Comparison of ENCODE assay signal across 9 cellular contexts in genomic region chr2:113084249-113085000, GRCh38. TPM values are rescaled to one million over a fixed set of nuclear protein-coding genes. Genes with fewer than 3 reads are reported as not detected.
DNase-seq lines count a peak whose midpoint lies in the region; ATAC-seq and TF ChIP-seq lines count a peak whose summit lies in the region.
"Had no signal": no experiment of that assay in that cellular context is flagged by ENCODE, and none has a peak within 500 bp of the region (broad histone marks: within the 10 kb centered on the region; RNA-seq: fewer than 3 reads in every experiment).

No MANE protein-coding gene starts in this region.

- H3K4me2 ChIP-seq in neuronal stem cell (ENCODE audit: insufficient read depth, low read length, poor library complexity, severe bottlenecking): no peak overlapping the region

- no peaks in the 10 kb centered on the region for H3K4me1 ChIP-seq in neuronal stem cell (ENCODE audit: control insufficient read depth in 2 of 2, insufficient read depth in 1 of 2, low read depth in 1 of 2, low read length in 2 of 2)
- H3K4me1 ChIP-seq: testis had no signal

- no peak overlapping the region for H3K9ac ChIP-seq in neuronal stem cell (ENCODE audit: low read depth, low read length, poor library complexity)

- no peak overlapping the region for H4K91ac ChIP-seq in neuronal stem cell (ENCODE audit: low read depth, low read length, poor library complexity)

- H2BK5ac ChIP-seq in neuronal stem cell (ENCODE audit: low read length): no peak overlapping the region

- H3K9me3 ChIP-seq in neuronal stem cell (replicated peaks in 1 of 2; ENCODE audit: control insufficient read depth in 2 of 2, insufficient read depth in 1 of 2, low read depth in 1 of 2, low read length in 2 of 2): no peaks in the 10 kb centered on the region
- H3K9me3 ChIP-seq: testis had no signal

- peaks cover 23% of the 10 kb centered on the region for H3K4me1 Mint-ChIP-seq in activated T-cell treated with anti-CD3 and anti-CD28 coated beads, Interleukin-2, amount 50 U/mL, for 24 hours (ENCODE audit: low read depth)
- no peaks in the 10 kb centered on the region for H3K4me1 Mint-ChIP-seq in effector memory CD8-positive, alpha-beta T cell (ENCODE audit: low read depth in 2 of 2)

- DNase-seq in activated T-cell treated with anti-CD3 and anti-CD28 coated beads, Interleukin-2, amount 50 U/mL, for 24 hours: no peak
- no peak for DNase-seq in activated T-cell treated with anti-CD3 and anti-CD28 coated beads for 4 hours
- DNase-seq in NB4 (ENCODE audit: low read depth): peak; percentile 59
- no peak for DNase-seq in effector memory CD8-positive, alpha-beta T cell
- DNase-seq in retinal pigment epithelial cell (ENCODE audit: low read depth): no peak
- no peak for DNase-seq in neuronal stem cell (ENCODE audit: low spot score)
- DNase-seq in cerebellar nuclear complex (lab: John Stamatoyannopoulos, UW): no peak
- DNase-seq: testis had no signal

- H3K4ac ChIP-seq in neuronal stem cell (ENCODE audit: low read length): no peak overlapping the region

- H3K9me3 Mint-ChIP-seq in activated T-cell treated with anti-CD3 and anti-CD28 coated beads, Interleukin-2, amount 50 U/mL, for 24 hours: no peaks in the 10 kb centered on the region
- H3K9me3 Mint-ChIP-seq in effector memory CD8-positive, alpha-beta T cell: no peaks in the 10 kb centered on the region

- no peak overlapping the region for H3K23ac ChIP-seq in neuronal stem cell (ENCODE audit: low read depth, low read length, poor library complexity)

- no peak overlapping the region for H2AFZ ChIP-seq in neuronal stem cell (ENCODE audit: low read length)

- no peaks in the 10 kb centered on the region for H3K79me1 ChIP-seq in neuronal stem cell (ENCODE audit: low read depth, low read length)

- H3K18ac ChIP-seq in neuronal stem cell (ENCODE audit: low read length): no peak overlapping the region

- no peak overlapping the region for H2BK12ac ChIP-seq in neuronal stem cell (ENCODE audit: low read length)

- ATAC-seq in effector memory CD8-positive, alpha-beta T cell (replicated peaks): peak; percentile 39
- ATAC-seq in GM21825 (IDR thresholded peaks at IDR 0.05; ENCODE audit: unreplicated experiment): no peak

- H3K14ac ChIP-seq in neuronal stem cell (ENCODE audit: low read length): no peak overlapping the region

- H3K36me3 Mint-ChIP-seq in activated T-cell treated with anti-CD3 and anti-CD28 coated beads, Interleukin-2, amount 50 U/mL, for 24 hours (ENCODE audit: low read depth): no peaks in the 10 kb centered on the region
- no peaks in the 10 kb centered on the region for H3K36me3 Mint-ChIP-seq in effector memory CD8-positive, alpha-beta T cell (ENCODE audit: insufficient read depth)

- H3K27me3 Mint-ChIP-seq in activated T-cell treated with anti-CD3 and anti-CD28 coated beads, Interleukin-2, amount 50 U/mL, for 24 hours: no peaks in the 10 kb centered on the region
- peaks cover 19 to 30% of the 10 kb centered on the region in 2 donors for H3K27me3 Mint-ChIP-seq in effector memory CD8-positive, alpha-beta T cell

- peaks cover 0 to 10% (median 0%) of the 10 kb centered on the region in 3 experiments for H3K27me3 ChIP-seq in neuronal stem cell (ENCODE audit: control insufficient read depth in 3 of 3, insufficient read depth in 3 of 3, low read depth in 1 of 3, low read length in 3 of 3)
- H3K27me3 ChIP-seq: testis had no signal

- no peak overlapping the region for H2AK5ac ChIP-seq in neuronal stem cell (ENCODE audit: low read depth, low read length)

- no peak overlapping the region for H3K27ac ChIP-seq in neuronal stem cell (replicated peaks; ENCODE audit: low read length)
- H3K27ac ChIP-seq: testis had no signal

- TF ChIP-seq CTCF in NB4 (IDR thresholded peaks at IDR 0.05; ENCODE audit: low read depth, low read length): peak; percentile 41
- peak; percentile 55 for TF ChIP-seq CTCF in retinal pigment epithelial cell (conservative IDR thresholded peaks at IDR 0.05; ENCODE audit: low read depth, low read length)

- H4K8ac ChIP-seq in neuronal stem cell (ENCODE audit: low read depth, low read length): no peak overlapping the region

- TF ChIP-seq POLR2A in NB4 (IDR thresholded peaks at IDR 0.05; ENCODE audit: extremely low read depth, insufficient read length): no peak

- no peak overlapping the region for H2BK120ac ChIP-seq in neuronal stem cell (ENCODE audit: low read depth, low read length)

- H3K4me3 ChIP-seq in NB4 (ENCODE audit: low read depth, low read length): no peak overlapping the region
- no peak overlapping the region for H3K4me3 ChIP-seq in retinal pigment epithelial cell (ENCODE audit: low read length)
- H3K4me3 ChIP-seq in neuronal stem cell (ENCODE audit: low read length in 2 of 2): no peak overlapping the region
- H3K4me3 ChIP-seq: testis had no signal

- no peaks in the 10 kb centered on the region for H3K36me3 ChIP-seq in neuronal stem cell (replicated peaks in 1 of 2; ENCODE audit: control insufficient read depth in 2 of 2, insufficient read depth in 2 of 2, low read length in 2 of 2)

- no peak overlapping the region for H3K4me3 Mint-ChIP-seq in activated T-cell treated with anti-CD3 and anti-CD28 coated beads, Interleukin-2, amount 50 U/mL, for 24 hours
- H3K4me3 Mint-ChIP-seq in effector memory CD8-positive, alpha-beta T cell: no peak overlapping the region

- no CpG with 5 or more reads among the region's 5 CpGs for WGBS in neuronal stem cell (ENCODE audit: extremely low coverage in 2 of 2, insufficient read length in 2 of 2, insufficient replicate concordance in 1 of 2), 2 donors

- no peak overlapping the region for H2BK15ac ChIP-seq in neuronal stem cell (ENCODE audit: low read length)

- H3K27ac Mint-ChIP-seq in activated T-cell treated with anti-CD3 and anti-CD28 coated beads, Interleukin-2, amount 50 U/mL, for 24 hours: peak overlapping the region; percentile 2
- H3K27ac Mint-ChIP-seq in effector memory CD8-positive, alpha-beta T cell: no peak overlapping the region

RNA-seq across cellular contexts. Expression of gene IL1F10, which starts 16.7 kb away (rescaled TPM):
- not detected for polyA plus RNA-seq in neuronal stem cell (2013, experiment 1 of 2)
- polyA plus RNA-seq in neuronal stem cell (2013, experiment 2 of 2): not detected

RNA-seq across cellular contexts. Expression of gene IL36RN, which starts 25.4 kb away (rescaled TPM):
- polyA plus RNA-seq in neuronal stem cell (2013, experiment 1 of 2): 0.01 TPM
- not detected for polyA plus RNA-seq in neuronal stem cell (2013, experiment 2 of 2)

RNA-seq across cellular contexts. Expression of gene IL36B, which starts 31.8 kb away (rescaled TPM):
- polyA plus RNA-seq in neuronal stem cell (2013, experiment 1 of 2): not detected
- polyA plus RNA-seq in neuronal stem cell (2013, experiment 2 of 2): not detected

RNA-seq across cellular contexts. Expression of gene IL1RN, which starts 43.0 kb away (rescaled TPM):
- not detected for polyA plus RNA-seq in neuronal stem cell (2013, experiment 1 of 2)
- not detected for polyA plus RNA-seq in neuronal stem cell (2013, experiment 2 of 2)
